Comparison of ENCODE assay signal across 8 cellular contexts in the genomic region with DNA sequence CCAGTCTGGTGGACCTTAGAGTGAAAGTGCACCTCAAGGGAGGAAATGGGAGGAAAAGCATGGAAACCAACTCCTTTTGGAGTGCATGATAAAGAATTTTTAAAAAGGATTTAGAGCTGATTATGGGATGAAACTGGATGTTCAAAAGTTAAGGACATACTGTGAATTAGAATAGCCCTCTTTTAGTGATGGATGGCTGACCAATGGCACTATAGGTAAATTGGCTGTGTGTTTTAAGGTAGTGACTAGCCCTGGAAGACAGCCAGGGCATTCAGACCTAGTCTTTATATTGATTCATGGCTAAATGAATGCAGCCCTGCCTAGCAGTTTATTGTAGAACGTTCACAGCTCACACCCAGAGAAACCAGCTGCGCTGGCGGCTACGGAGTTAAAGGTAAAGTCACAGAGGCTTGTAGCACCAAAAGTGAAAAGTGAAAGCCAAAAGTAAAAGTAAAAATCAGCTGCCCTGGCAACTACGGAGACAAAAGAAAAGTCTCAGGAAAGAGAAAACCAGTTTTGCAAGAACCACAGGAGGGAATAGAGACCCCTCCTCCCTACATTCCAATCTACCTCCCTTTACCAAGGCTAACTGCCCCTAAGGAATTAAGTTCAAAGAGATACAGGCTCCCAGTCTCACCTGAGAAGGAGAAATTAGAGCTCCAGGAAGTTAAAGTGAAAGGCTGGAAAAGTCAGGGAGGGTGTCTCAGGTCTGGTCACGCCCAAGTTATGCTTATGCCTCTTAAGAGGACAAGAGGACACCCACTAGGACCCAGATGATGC. TPM values are rescaled to one million over a fixed set of nuclear protein-coding genes. Genes with fewer than 3 reads are reported as not detected.
DNase-seq lines count a peak whose midpoint lies in the region; ATAC-seq and TF ChIP-seq lines count a peak whose summit lies in the region.

No MANE protein-coding gene starts in this region.

- peak overlapping the region; percentile 62 for H3K9ac ChIP-seq in HUES64 (ENCODE audit: low read depth, low read length)

- CTCF ChIA-PET in activated CD8-positive, alpha-beta T cell treated with anti-CD3 and anti-CD28 coated beads for 36 hours (lab: Charles Lee) = interaction anchor here (1.1 to 2.5 kb wide), 3 partner anchors 9 to 65 kb away, joined by 3 to 9 read pairs (median 3); no protein-coding TSS in a partner anchor

- H3K27ac ChIP-seq in HUES64 (ENCODE audit: low read depth, low read length) (peak overlapping the region; percentile 87; the same call in 1 of the 2 replicates), prostate gland (peak overlapping the region; percentile 85 to 89)

- TF ChIP-seq POLR2A in prostate gland (IDR thresholded peaks at IDR 0.05) = no peak

- H3K4me1 ChIP-seq in HUES64 (ENCODE audit: insufficient read depth, low read length) (peaks cover 37% of the 10 kb centered on the region), prostate gland (replicated peaks) (peaks cover 11% of the 10 kb centered on the region)

- POLR2A ChIA-PET in activated CD8-positive, alpha-beta T cell treated with anti-CD3 and anti-CD28 coated beads for 36 hours (lab: Charles Lee) = interaction anchor here (0.6 to 0.8 kb wide), 2 partner anchors 8 to 64 kb away, joined by 3 read pairs; no protein-coding TSS in a partner anchor

- H3K4me3 Mint-ChIP-seq in activated CD8-positive, alpha-beta T cell treated with anti-CD3 and anti-CD28 coated beads for 36 hours = peak overlapping the region; percentile 62

- H3K27me3 ChIP-seq in HUES64 (ENCODE audit: insufficient read depth, low read length) = peaks cover 15% of the 10 kb centered on the region
- no peaks in the 10 kb centered on the region for H3K27me3 ChIP-seq in prostate gland (replicated peaks; ENCODE audit: insufficient read depth)

- TF ChIP-seq CTCF in activated CD8-positive, alpha-beta T cell treated with anti-CD3 and anti-CD28 coated beads for 36 hours (IDR thresholded peaks at IDR 0.05) = no peak
- no peak for TF ChIP-seq CTCF in prostate gland (IDR thresholded peaks at IDR 0.05)

- H3K4me3 ChIP-seq in HUES64 (ENCODE audit: low read length) (peak overlapping the region; percentile 43), prostate gland (peak overlapping the region; percentile 28 to 35)

- WGBS in HUES64 = 2% methylated on average over 6 of the region's 6 CpGs
- WGBS in prostate gland = 3% methylated on average over 6 of the region's 6 CpGs

- no peaks in the 10 kb centered on the region for H3K9me3 ChIP-seq in HUES64 (ENCODE audit: insufficient read depth, low read depth, low read length)
- no peaks in the 10 kb centered on the region for H3K9me3 ChIP-seq in prostate gland

- ATAC-seq in GM19043 (IDR thresholded peaks at IDR 0.05; ENCODE audit: low read depth, unreplicated experiment) (peak; percentile 53), left cardiac atrium (peak; percentile 77 to 78)
- peak; percentile 73 for ATAC-seq in activated CD8-positive, alpha-beta T cell treated with anti-CD3 and anti-CD28 coated beads for 36 hours

- no peaks in the 10 kb centered on the region for H3K27me3 Mint-ChIP-seq in activated CD8-positive, alpha-beta T cell treated with anti-CD3 and anti-CD28 coated beads for 36 hours

- no peaks in the 10 kb centered on the region for H3K36me3 Mint-ChIP-seq in activated CD8-positive, alpha-beta T cell treated with anti-CD3 and anti-CD28 coated beads for 36 hours (ENCODE audit: low read depth)

- peaks cover 27% of the 10 kb centered on the region for H3K4me1 Mint-ChIP-seq in activated CD8-positive, alpha-beta T cell treated with anti-CD3 and anti-CD28 coated beads for 36 hours (ENCODE audit: low read depth)

- intact Hi-C loops in activated CD8-positive, alpha-beta T cell treated with anti-CD3 and anti-CD28 coated beads for 36 hours (cut with micrococcal nuclease) = no loop called here
- intact Hi-C loops in left cardiac atrium (cut with DNase I) = no loop called here
- intact Hi-C loops in prostate gland (cut with DNase I) = loop anchor here (5.0 kb wide), 1 partner anchor 62 kb away; no protein-coding TSS in a partner anchor

- no peaks in the 10 kb centered on the region for H3K9me3 Mint-ChIP-seq in activated CD8-positive, alpha-beta T cell treated with anti-CD3 and anti-CD28 coated beads for 36 hours

- peak; percentile 53 for DNase-seq in activated CD8-positive, alpha-beta T cell treated with anti-CD3 and anti-CD28 coated beads for 36 hours
- no peak for DNase-seq in left cardiac atrium
- DNase-seq in prostate gland (ENCODE audit: low spot score) = peak; percentile 76
- no peak for DNase-seq in NCI-H1930 (lab: John Stamatoyannopoulos, UW)
- DNase-seq in HCEC 1CT = no peak
- DNase-seq in NCI-H524 (lab: John Stamatoyannopoulos, UW) = no peak

- no peaks in the 10 kb centered on the region for H3K36me3 ChIP-seq in HUES64 (ENCODE audit: insufficient read depth, low read length)
- H3K36me3 ChIP-seq in prostate gland = no peaks in the 10 kb centered on the region

- H3K27ac Mint-ChIP-seq in activated CD8-positive, alpha-beta T cell treated with anti-CD3 and anti-CD28 coated beads for 36 hours = peak overlapping the region; percentile 31

RNA-seq across cellular contexts. Expression of a gene that starts 21.8 kb away (rescaled TPM):
- not detected for polyA plus RNA-seq in HUES64 (2013, experiment 1 of 2)
- polyA plus RNA-seq in HUES64 (2013, experiment 2 of 2) = not detected
- total RNA-seq in activated CD8-positive, alpha-beta T cell treated with anti-CD3 and anti-CD28 coated beads for 36 hours = not detected
- not detected for total RNA-seq in left cardiac atrium
- 10 to 100 TPM in 1 of 2 donors, 1 to 10 TPM in 1; 7.7 to 24.6 TPM for total RNA-seq in prostate gland

Comparison
In these comparisons a context has a peak if more than half of its experiments do, and no peak if none do; other contexts are left out.
1. DNase-seq: peak in activated CD8-positive, alpha-beta T cell treated with anti-CD3 and anti-CD28 coated beads for 36 hours (single experiment) and prostate gland (single experiment); none in left cardiac atrium (single experiment), NCI-H1930 (0 of 2), HCEC 1CT (single experiment) and NCI-H524 (0 of 2).
2. RNA of a gene that starts 21.8 kb away (total RNA-seq): 7.7 to 24.6 TPM in prostate gland; not detected in left cardiac atrium and not detected in activated CD8-positive, alpha-beta T cell treated with anti-CD3 and anti-CD28 coated beads for 36 hours; every median in the first group is over 4 times any median in the second.
3. Peak in every context shown above with its lines, with median percentiles within 50 percentile points of each other: ATAC-seq.